8 cellular contexts compared by ENCODE assay signal in genomic region chr14:104723651-104724406, GRCh38. TPM values are rescaled to one million over a fixed set of nuclear protein-coding genes. Genes with fewer than 3 reads are reported as not detected.
DNase-seq lines count a peak whose midpoint lies in the region; ATAC-seq and TF ChIP-seq lines count a peak whose summit lies in the region.

Gene ADSS1 (plus strand): TSS chr14:104724229. CDS start chr14:104724271, 42 bp downstream.

- no peaks in the 10 kb centered on the region; the same call in 1 of the 2 replicates for H3K27me3 ChIP-seq in GM06990 (replicated peaks; ENCODE audit: control insufficient read depth, insufficient read depth, low read length)
- no peaks in the 10 kb centered on the region for H3K27me3 ChIP-seq in NT2/D1 (ENCODE audit: insufficient read depth, insufficient read length)
- H3K27me3 ChIP-seq in neural progenitor cell: no peaks in the 10 kb centered on the region

- no peak for ATAC-seq in HG03442 (IDR thresholded peaks at IDR 0.05; ENCODE audit: unreplicated experiment)

- H2AFZ ChIP-seq in neural progenitor cell (replicated peaks): peak within 1 kb of the TSS; percentile 66

- peaks cover 18% of the 10 kb centered on the region for H3K4me1 ChIP-seq in NT2/D1 (ENCODE audit: insufficient read depth, insufficient read length)
- H3K4me1 ChIP-seq in neural progenitor cell: peaks cover 13% of the 10 kb centered on the region

- H3K9me3 ChIP-seq in NT2/D1 (ENCODE audit: insufficient read depth, low read length) (no peaks in the 10 kb centered on the region), neural progenitor cell (ENCODE audit: low read depth) (no peaks in the 10 kb centered on the region)

- peak within 1 kb of the TSS; percentile 97 for H3K4me2 ChIP-seq in neural progenitor cell

- peaks cover 2% of the 10 kb centered on the region for H4K20me1 ChIP-seq in neural progenitor cell (ENCODE audit: low read depth)

- H3K4me3 ChIP-seq in GM06990 (replicated peaks; ENCODE audit: low read depth, low read length) (peak within 1 kb of the TSS; percentile 64), NT2/D1 (ENCODE audit: insufficient read length, low read depth) (peak within 1 kb of the TSS; percentile 54), foreskin fibroblast (ENCODE audit: low read depth in 1 of 2, low read length in 2 of 2) (peak within 1 kb of the TSS; percentile 44 to 57), neural progenitor cell (peak within 1 kb of the TSS; percentile 86)

- H3K4me3 Mint-ChIP-seq in HFFc6 (peak within 1 kb of the TSS; percentile 57), neural progenitor cell (peak within 1 kb of the TSS; percentile 78)
- H3K4me3 Mint-ChIP-seq in activated T-helper 1 cell treated with anti-CD3 and anti-CD28 coated beads, Interleukin-12 subunit alpha, Interleukin-12 subunit beta, Interleukin-2, Interleukin-4 antibody, amounts not matched to agents 30 ng/mL and 10 ng/mL and 1 ng/mL, durations not matched to agents 14 hours and 24 hours and 36 hours: peak within 1 kb of the TSS; percentile 59

- peaks cover 13% of the 10 kb centered on the region for H3K4me1 Mint-ChIP-seq in HFFc6 (ENCODE audit: low read depth)
- no peaks in the 10 kb centered on the region for H3K4me1 Mint-ChIP-seq in activated T-helper 1 cell treated with anti-CD3 and anti-CD28 coated beads, Interleukin-12 subunit alpha, Interleukin-12 subunit beta, Interleukin-2, Interleukin-4 antibody, amounts not matched to agents 30 ng/mL and 10 ng/mL and 1 ng/mL, durations not matched to agents 14 hours and 24 hours and 36 hours (ENCODE audit: low read depth)
- H3K4me1 Mint-ChIP-seq in neural progenitor cell: peaks cover 12% of the 10 kb centered on the region

- H3K27me3 Mint-ChIP-seq in HFFc6 (ENCODE audit: insufficient read depth) (peaks cover 20% of the 10 kb centered on the region), neural progenitor cell (ENCODE audit: insufficient read depth, low read depth) (peaks cover 5% of the 10 kb centered on the region)
- no peaks in the 10 kb centered on the region for H3K27me3 Mint-ChIP-seq in activated T-helper 1 cell treated with anti-CD3 and anti-CD28 coated beads, Interleukin-12 subunit alpha, Interleukin-12 subunit beta, Interleukin-2, Interleukin-4 antibody, amounts not matched to agents 30 ng/mL and 10 ng/mL and 1 ng/mL, durations not matched to agents 14 hours and 24 hours and 36 hours (ENCODE audit: insufficient read depth)

- TF ChIP-seq CTCF in GM06990 (IDR thresholded peaks at IDR 0.05; ENCODE audit: insufficient read depth, low read length, poor library complexity, severe bottlenecking) (peak; percentile 82), HFFc6 (IDR thresholded peaks at IDR 0.05) (peak; percentile 99), foreskin fibroblast (IDR thresholded peaks at IDR 0.05; ENCODE audit: low read depth, low read length) (peak; percentile 85), neural progenitor cell (IDR thresholded peaks at IDR 0.05) (peak; percentile 94)

- no peak within 1 kb of the TSS for H3K27ac ChIP-seq in neural progenitor cell
- peak within 1 kb of the TSS; percentile 50 for H3K27ac ChIP-seq in temporal lobe (ENCODE audit: low read depth, low read length)

- H3K9me3 Mint-ChIP-seq in HFFc6 (peaks cover 2% of the 10 kb centered on the region), neural progenitor cell (no peaks in the 10 kb centered on the region)
- H3K9me3 Mint-ChIP-seq in activated T-helper 1 cell treated with anti-CD3 and anti-CD28 coated beads, Interleukin-12 subunit alpha, Interleukin-12 subunit beta, Interleukin-2, Interleukin-4 antibody, amounts not matched to agents 30 ng/mL and 10 ng/mL and 1 ng/mL, durations not matched to agents 14 hours and 24 hours and 36 hours: no peaks in the 10 kb centered on the region

- no peaks in the 10 kb centered on the region for H3K36me3 ChIP-seq in GM06990 (ENCODE audit: control insufficient read depth, insufficient read depth, low read length)
- peaks cover 23% of the 10 kb centered on the region for H3K36me3 ChIP-seq in NT2/D1 (ENCODE audit: insufficient read depth, insufficient read length, low read length)
- no peaks in the 10 kb centered on the region for H3K36me3 ChIP-seq in neural progenitor cell

- H3K27ac Mint-ChIP-seq in HFFc6 (no peak within 1 kb of the TSS), neural progenitor cell (no peak within 1 kb of the TSS)
- H3K27ac Mint-ChIP-seq in activated T-helper 1 cell treated with anti-CD3 and anti-CD28 coated beads, Interleukin-12 subunit alpha, Interleukin-12 subunit beta, Interleukin-2, Interleukin-4 antibody, amounts not matched to agents 30 ng/mL and 10 ng/mL and 1 ng/mL, durations not matched to agents 14 hours and 24 hours and 36 hours: no peak within 1 kb of the TSS

- DNase-seq in GM06990 (ENCODE audit: extremely low read depth, insufficient read length): peak; percentile 68
- no peak for DNase-seq in HFFc6
- no peak for DNase-seq in NT2/D1 (ENCODE audit: low read depth, low spot score)
- peak; percentile 50 for DNase-seq in activated T-helper 1 cell treated with anti-CD3 and anti-CD28 coated beads, Interleukin-12 subunit alpha, Interleukin-12 subunit beta, Interleukin-2, Interleukin-4 antibody, amounts not matched to agents 30 ng/mL and 10 ng/mL and 1 ng/mL, durations not matched to agents 14 hours and 24 hours and 36 hours (ENCODE audit: low spot score)
- peak in 1 of 2 donors; percentile 66 for DNase-seq in foreskin fibroblast
- peak; percentile 84 for DNase-seq in neural progenitor cell (ENCODE audit: low spot score)

- H3K9ac ChIP-seq in NT2/D1 (ENCODE audit: insufficient read length, low read depth) (peak within 1 kb of the TSS; percentile 72), neural progenitor cell (no peak within 1 kb of the TSS)

- H3K79me2 ChIP-seq in neural progenitor cell (ENCODE audit: low read depth): no peaks in the 10 kb centered on the region

- no peaks in the 10 kb centered on the region for H3F3A ChIP-seq in neural progenitor cell (ENCODE audit: low read depth)

- intact Hi-C loops in activated T-helper 1 cell treated with anti-CD3 and anti-CD28 coated beads, Interleukin-12 subunit alpha, Interleukin-12 subunit beta, Interleukin-2, Interleukin-4 antibody, amounts not matched to agents 30 ng/mL and 10 ng/mL and 1 ng/mL, durations not matched to agents 14 hours and 24 hours and 36 hours (cut with micrococcal nuclease): loop anchor here (1.0 to 2.0 kb wide), 4 partner anchors 28 to 102 kb away; no protein-coding TSS in a partner anchor

- H3K36me3 Mint-ChIP-seq in HFFc6 (ENCODE audit: low read depth): peaks cover 6% of the 10 kb centered on the region
- no peaks in the 10 kb centered on the region for H3K36me3 Mint-ChIP-seq in activated T-helper 1 cell treated with anti-CD3 and anti-CD28 coated beads, Interleukin-12 subunit alpha, Interleukin-12 subunit beta, Interleukin-2, Interleukin-4 antibody, amounts not matched to agents 30 ng/mL and 10 ng/mL and 1 ng/mL, durations not matched to agents 14 hours and 24 hours and 36 hours (ENCODE audit: low read depth)
- H3K36me3 Mint-ChIP-seq in neural progenitor cell: no peaks in the 10 kb centered on the region

RNA-seq across cellular contexts. Expression of gene ADSS1, which starts in this region (rescaled TPM):
- 1 to 10 TPM; 2.7 to 3.7 (median 3.3) TPM for total RNA-seq in HFFc6 (2021; fragmentation: NEBNext Ultra II Directional; extraction: Animal tissue kit (Norgen Biotek cat#: 25700))
- total RNA-seq in activated T-helper 1 cell treated with anti-CD3 and anti-CD28 coated beads, Interleukin-12 subunit alpha, Interleukin-12 subunit beta, Interleukin-2, Interleukin-4 antibody, amounts not matched to agents 30 ng/mL and 10 ng/mL and 1 ng/mL, durations not matched to agents 14 hours and 24 hours and 36 hours: 1.1 and 1.2 TPM in 2 replicates
- total RNA-seq in neural progenitor cell (ENCODE audit: low replicate concordance) (25.3 and 26.4 TPM in 2 replicates), temporal lobe (2.0 TPM)

Comparison
In these comparisons a context has a peak if more than half of its experiments do, and no peak if none do; other contexts are left out.
1. DNase-seq: peak in GM06990 (single experiment), activated T-helper 1 cell treated with anti-CD3 and anti-CD28 coated beads, Interleukin-12 subunit alpha, Interleukin-12 subunit beta, Interleukin-2, Interleukin-4 antibody, amounts not matched to agents 30 ng/mL and 10 ng/mL and 1 ng/mL, durations not matched to agents 14 hours and 24 hours and 36 hours (single experiment) and neural progenitor cell (single experiment); none in HFFc6 (single experiment) and NT2/D1 (single experiment).
2. Peak in every context shown above with its lines, with median percentiles within 50 percentile points of each other: H3K4me3 ChIP-seq, CTCF ChIP-seq and H3K4me3 Mint-ChIP-seq.